Comparison of ENCODE assay signal across 1 cellular context in genomic region chr17:21324741-21325140, GRCh38. TPM values are rescaled to one million over a fixed set of nuclear protein-coding genes. Genes with fewer than 3 reads are reported as not detected.
"Had no signal": no experiment of that assay in that cellular context is flagged by ENCODE, and none has a peak within 500 bp of the region (broad histone marks: within the 10 kb centered on the region; RNA-seq: fewer than 3 reads in every experiment).

No MANE protein-coding gene starts in this region.

RNA-seq across cellular contexts. Expression of gene KCNJ12, which starts 51.4 kb away (rescaled TPM):
- total RNA-seq: mammary epithelial cell had no signal
